18 cellular contexts compared by ENCODE assay signal in the genomic region with DNA sequence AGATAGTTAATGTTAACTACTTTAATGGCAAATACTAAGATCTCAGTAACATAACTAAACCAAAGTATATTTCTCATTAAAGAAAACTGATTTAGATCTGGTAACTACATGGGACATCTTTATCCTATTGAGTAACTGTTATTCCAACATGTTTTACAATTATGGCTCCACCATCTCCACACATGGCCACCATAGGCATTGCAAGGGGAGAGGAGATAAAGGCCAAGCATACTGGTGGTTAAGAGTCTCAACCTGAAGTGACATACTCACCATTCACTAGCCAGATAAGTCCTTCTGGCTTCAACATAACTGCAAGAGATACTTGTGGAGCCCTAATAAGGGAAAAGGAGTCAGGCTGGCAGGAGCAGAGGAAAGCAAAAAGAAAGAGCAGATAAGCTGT.
A peak's percentile ranks its signal among the peaks of the same experiment; 100 is the strongest.
DNase-seq lines count a peak whose midpoint lies in the region; ATAC-seq and TF ChIP-seq lines count a peak whose summit lies in the region.
"Had no signal": no experiment of that assay in that cellular context is flagged by ENCODE, and none has a peak within 500 bp of the region (broad histone marks: within the 10 kb centered on the region; RNA-seq: fewer than 3 reads in every experiment).

No MANE protein-coding gene starts in this region.

- POLR2A ChIA-PET in WTC11 (lab: Charles Lee), result no interaction called here

- H3K4me3 Mint-ChIP-seq in WTC11, result no peak overlapping the region
- H3K4me3 Mint-ChIP-seq: activated B cell treated with CpG ODN at 0.5 μM for 24 hours; activated CD8-positive, alpha-beta memory T cell treated with anti-CD3 and anti-CD28 coated beads, Interleukin-2, amount 10 ng/mL, durations not matched to agents 7 days and 5 days; nephron; stimulated activated effector memory CD8-positive, alpha-beta T cell treated with anti-CD3 and anti-CD28 coated beads, Interleukin-12 subunit alpha, Interleukin-12 subunit beta, amount 100 ng/mL, for 72 hours had no signal

- H3K27ac Mint-ChIP-seq in WTC11, result no peak overlapping the region
- H3K27ac Mint-ChIP-seq: activated B cell treated with CpG ODN at 0.5 μM for 24 hours; activated CD8-positive, alpha-beta memory T cell treated with anti-CD3 and anti-CD28 coated beads, Interleukin-2, amount 10 ng/mL, durations not matched to agents 7 days and 5 days; nephron; stimulated activated effector memory CD8-positive, alpha-beta T cell treated with anti-CD3 and anti-CD28 coated beads, Interleukin-12 subunit alpha, Interleukin-12 subunit beta, amount 100 ng/mL, for 72 hours had no signal

- TF ChIP-seq CTCF in WTC11 (IDR thresholded peaks at IDR 0.05) (no peak), GM13976 (IDR thresholded peaks at IDR 0.05; ENCODE audit: borderline replicate concordance, control extremely low read depth, extremely low read depth, insufficient read depth, missing control alignments) (no peak)

- peak; percentile 86 for ATAC-seq in WTC11
- ATAC-seq: activated CD8-positive, alpha-beta memory T cell treated with anti-CD3 and anti-CD28 coated beads, Interleukin-2, amount 10 ng/mL, durations not matched to agents 7 days and 5 days; left cardiac atrium; stimulated activated effector memory CD8-positive, alpha-beta T cell treated with anti-CD3 and anti-CD28 coated beads, Interleukin-12 subunit alpha, Interleukin-12 subunit beta, amount 100 ng/mL, for 72 hours had no signal

- in situ Hi-C loops in GM13976 (cut with MboI; ENCODE audit: low sequenced_read_pairs, unreplicated experiment), result no loop called here

- H3K9me3 Mint-ChIP-seq in WTC11, result no peaks in the 10 kb centered on the region
- H3K9me3 Mint-ChIP-seq: nephron had no signal

- H3K27me3 Mint-ChIP-seq in WTC11 (ENCODE audit: low read depth), result no peaks in the 10 kb centered on the region
- H3K27me3 Mint-ChIP-seq: activated B cell treated with CpG ODN at 0.5 μM for 24 hours; activated CD8-positive, alpha-beta memory T cell treated with anti-CD3 and anti-CD28 coated beads, Interleukin-2, amount 10 ng/mL, durations not matched to agents 7 days and 5 days had no signal

- CTCF ChIA-PET in WTC11 (lab: Charles Lee), result interaction anchor here (0.6 to 1.2 kb wide), 2 partner anchors 30 to 55 kb away, joined by 3 read pairs; no protein-coding TSS in a partner anchor

- peak; percentile 13 for DNase-seq in D341Med (ENCODE audit: low spot score)
- peak; percentile 48 for DNase-seq in HT-29 (ENCODE audit: low spot score)
- DNase-seq in WTC11 (ENCODE audit: low spot score), result no peak
- DNase-seq in left kidney (ENCODE audit: low read depth, low spot score), result peak; percentile 3
- no peak for DNase-seq in NCI-H128 (lab: John Stamatoyannopoulos, UW; ENCODE audit: unreplicated experiment)
- no peak for DNase-seq in activated effector memory CD4-positive, alpha-beta T cell treated with anti-CD3 and anti-CD28 coated beads, Interleukin-2, amount 50 U/mL, for 16 hours
- DNase-seq in AG20443 (ENCODE audit: low spot score), result no peak
- no peak for DNase-seq in GM13976 (ENCODE audit: low spot score)
- DNase-seq: activated B cell treated with CpG ODN at 0.5 μM for 24 hours; activated CD8-positive, alpha-beta memory T cell treated with anti-CD3 and anti-CD28 coated beads, Interleukin-2, amount 10 ng/mL, durations not matched to agents 7 days and 5 days; activated naive CD4-positive, alpha-beta T cell treated with Interleukin-2 at 50 U/mL for 16 hours; C1 segment of cervical spinal cord; left cardiac atrium; sigmoid colon; stimulated activated CD4-positive, alpha-beta T cell treated with anti-CD3 and anti-CD28 coated beads, Interleukin-4, amount 100 ng/mL, for 4 hours; upper lobe of left lung had no signal

- H3K4me1 Mint-ChIP-seq in WTC11, result peaks cover 23% of the 10 kb centered on the region
- H3K4me1 Mint-ChIP-seq: activated B cell treated with CpG ODN at 0.5 μM for 24 hours; activated CD8-positive, alpha-beta memory T cell treated with anti-CD3 and anti-CD28 coated beads, Interleukin-2, amount 10 ng/mL, durations not matched to agents 7 days and 5 days; nephron; stimulated activated effector memory CD8-positive, alpha-beta T cell treated with anti-CD3 and anti-CD28 coated beads, Interleukin-12 subunit alpha, Interleukin-12 subunit beta, amount 100 ng/mL, for 72 hours had no signal

- H3K36me3 Mint-ChIP-seq in WTC11, result no peaks in the 10 kb centered on the region
- H3K36me3 Mint-ChIP-seq: activated CD8-positive, alpha-beta memory T cell treated with anti-CD3 and anti-CD28 coated beads, Interleukin-2, amount 10 ng/mL, durations not matched to agents 7 days and 5 days; stimulated activated effector memory CD8-positive, alpha-beta T cell treated with anti-CD3 and anti-CD28 coated beads, Interleukin-12 subunit alpha, Interleukin-12 subunit beta, amount 100 ng/mL, for 72 hours had no signal

TF ChIP-seq in WTC11, 78 proteins besides CTCF, POLR2A, EP300 and RAD21:
- no peak for TF ChIP-seq ZNF416 (CRISPR knock-in tag; IDR thresholded peaks at IDR 0.05)
- TF ChIP-seq FOXK1 (CRISPR knock-in tag; IDR thresholded peaks at IDR 0.05), result no peak
- TF ChIP-seq, protein P1, sequence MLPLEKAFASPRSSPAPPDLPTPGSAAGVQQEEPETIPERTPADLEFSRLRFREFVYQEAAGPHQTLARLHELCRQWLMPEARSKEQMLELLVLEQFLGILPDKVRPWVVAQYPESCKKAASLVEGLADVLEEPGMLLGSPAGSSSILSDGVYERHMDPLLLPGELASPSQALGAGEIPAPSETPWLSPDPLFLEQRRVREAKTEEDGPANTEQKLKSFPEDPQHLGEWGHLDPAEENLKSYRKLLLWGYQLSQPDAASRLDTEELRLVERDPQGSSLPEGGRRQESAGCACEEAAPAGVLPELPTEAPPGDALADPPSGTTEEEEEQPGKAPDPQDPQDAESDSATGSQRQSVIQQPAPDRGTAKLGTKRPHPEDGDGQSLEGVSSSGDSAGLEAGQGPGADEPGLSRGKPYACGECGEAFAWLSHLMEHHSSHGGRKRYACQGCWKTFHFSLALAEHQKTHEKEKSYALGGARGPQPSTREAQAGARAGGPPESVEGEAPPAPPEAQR (CRISPR knock-in tag; IDR thresholded peaks at IDR 0.05), result peak; percentile 66; the same call in 1 of the 2 replicates
- TF ChIP-seq NR3C1 (CRISPR knock-in tag; conservative IDR thresholded peaks at IDR 0.05; ENCODE audit: low read depth), result no peak
- TF ChIP-seq, protein P2, sequence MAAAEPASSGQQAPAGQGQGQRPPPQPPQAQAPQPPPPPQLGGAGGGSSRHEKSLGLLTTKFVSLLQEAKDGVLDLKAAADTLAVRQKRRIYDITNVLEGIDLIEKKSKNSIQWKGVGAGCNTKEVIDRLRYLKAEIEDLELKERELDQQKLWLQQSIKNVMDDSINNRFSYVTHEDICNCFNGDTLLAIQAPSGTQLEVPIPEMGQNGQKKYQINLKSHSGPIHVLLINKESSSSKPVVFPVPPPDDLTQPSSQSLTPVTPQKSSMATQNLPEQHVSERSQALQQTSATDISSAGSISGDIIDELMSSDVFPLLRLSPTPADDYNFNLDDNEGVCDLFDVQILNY (CRISPR knock-in tag; IDR thresholded peaks at IDR 0.05), result no peak
- TF ChIP-seq, protein P3, sequence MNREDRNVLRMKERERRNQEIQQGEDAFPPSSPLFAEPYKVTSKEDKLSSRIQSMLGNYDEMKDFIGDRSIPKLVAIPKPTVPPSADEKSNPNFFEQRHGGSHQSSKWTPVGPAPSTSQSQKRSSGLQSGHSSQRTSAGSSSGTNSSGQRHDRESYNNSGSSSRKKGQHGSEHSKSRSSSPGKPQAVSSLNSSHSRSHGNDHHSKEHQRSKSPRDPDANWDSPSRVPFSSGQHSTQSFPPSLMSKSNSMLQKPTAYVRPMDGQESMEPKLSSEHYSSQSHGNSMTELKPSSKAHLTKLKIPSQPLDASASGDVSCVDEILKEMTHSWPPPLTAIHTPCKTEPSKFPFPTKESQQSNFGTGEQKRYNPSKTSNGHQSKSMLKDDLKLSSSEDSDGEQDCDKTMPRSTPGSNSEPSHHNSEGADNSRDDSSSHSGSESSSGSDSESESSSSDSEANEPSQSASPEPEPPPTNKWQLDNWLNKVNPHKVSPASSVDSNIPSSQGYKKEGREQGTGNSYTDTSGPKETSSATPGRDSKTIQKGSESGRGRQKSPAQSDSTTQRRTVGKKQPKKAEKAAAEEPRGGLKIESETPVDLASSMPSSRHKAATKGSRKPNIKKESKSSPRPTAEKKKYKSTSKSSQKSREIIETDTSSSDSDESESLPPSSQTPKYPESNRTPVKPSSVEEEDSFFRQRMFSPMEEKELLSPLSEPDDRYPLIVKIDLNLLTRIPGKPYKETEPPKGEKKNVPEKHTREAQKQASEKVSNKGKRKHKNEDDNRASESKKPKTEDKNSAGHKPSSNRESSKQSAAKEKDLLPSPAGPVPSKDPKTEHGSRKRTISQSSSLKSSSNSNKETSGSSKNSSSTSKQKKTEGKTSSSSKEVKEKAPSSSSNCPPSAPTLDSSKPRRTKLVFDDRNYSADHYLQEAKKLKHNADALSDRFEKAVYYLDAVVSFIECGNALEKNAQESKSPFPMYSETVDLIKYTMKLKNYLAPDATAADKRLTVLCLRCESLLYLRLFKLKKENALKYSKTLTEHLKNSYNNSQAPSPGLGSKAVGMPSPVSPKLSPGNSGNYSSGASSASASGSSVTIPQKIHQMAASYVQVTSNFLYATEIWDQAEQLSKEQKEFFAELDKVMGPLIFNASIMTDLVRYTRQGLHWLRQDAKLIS (CRISPR knock-in tag; IDR thresholded peaks at IDR 0.05; ENCODE audit: borderline replicate concordance), result no peak
- TF ChIP-seq, protein P4, sequence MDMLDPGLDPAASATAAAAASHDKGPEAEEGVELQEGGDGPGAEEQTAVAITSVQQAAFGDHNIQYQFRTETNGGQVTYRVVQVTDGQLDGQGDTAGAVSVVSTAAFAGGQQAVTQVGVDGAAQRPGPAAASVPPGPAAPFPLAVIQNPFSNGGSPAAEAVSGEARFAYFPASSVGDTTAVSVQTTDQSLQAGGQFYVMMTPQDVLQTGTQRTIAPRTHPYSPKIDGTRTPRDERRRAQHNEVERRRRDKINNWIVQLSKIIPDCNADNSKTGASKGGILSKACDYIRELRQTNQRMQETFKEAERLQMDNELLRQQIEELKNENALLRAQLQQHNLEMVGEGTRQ (CRISPR knock-in tag; IDR thresholded peaks at IDR 0.05), result no peak
- TF ChIP-seq KAT7 (CRISPR knock-in tag; IDR thresholded peaks at IDR 0.05; ENCODE audit: borderline replicate concordance), result no peak

Comparison
In these comparisons a context has a peak if more than half of its experiments do, and no peak if none do; other contexts are left out.
1. DNase-seq: peak in D341Med (single experiment), HT-29 (single experiment) and left kidney (single experiment); none in WTC11 (single experiment), NCI-H128 (single experiment), activated effector memory CD4-positive, alpha-beta T cell treated with anti-CD3 and anti-CD28 coated beads, Interleukin-2, amount 50 U/mL, for 16 hours (single experiment), AG20443 (single experiment) and GM13976 (single experiment).